In the genomic region with DNA sequence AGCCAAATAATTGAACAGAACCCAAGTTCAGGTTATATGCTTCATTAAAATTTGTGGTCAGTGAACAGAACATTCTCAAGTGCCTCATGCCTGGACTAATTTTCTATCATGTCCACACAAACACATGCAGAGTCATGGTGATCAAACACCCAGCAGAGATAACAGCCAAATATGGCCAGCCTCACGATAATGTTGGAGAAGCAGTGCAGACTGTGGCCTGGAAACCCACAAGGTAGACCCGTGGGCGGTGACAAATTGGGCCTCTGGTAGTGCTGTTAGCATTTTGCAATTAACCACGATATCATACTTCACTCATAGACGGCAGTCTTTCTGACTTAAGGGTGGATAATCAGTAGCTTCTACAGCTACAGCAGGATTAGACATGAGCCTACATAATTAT, we compare ENCODE assay signal across 13 cellular contexts. TPM values are rescaled to one million over a fixed set of nuclear protein-coding genes. Genes with fewer than 3 reads are reported as not detected.
DNase-seq lines count a peak whose midpoint lies in the region; ATAC-seq, FAIRE-seq and TF ChIP-seq lines count a peak whose summit lies in the region.
"Had no signal": no experiment of that assay in that cellular context is flagged by ENCODE, and none has a peak within 500 bp of the region (broad histone marks: within the 10 kb centered on the region; RNA-seq: fewer than 3 reads in every experiment).

No MANE protein-coding gene starts in this region.

- CTCF ChIA-PET in HepG2 (lab: Yijun Ruan, JAX; ENCODE audit: low intra/inter-chr PET ratio, low total read pairs), result no interaction called here

- TF ChIP-seq EP300 in HepG2 (IDR thresholded peaks at IDR 0.05; ENCODE audit: low read depth in 2 of 2, low read length in 2 of 2) (no peak), HepG2 (CRISPR knock-in tag; IDR thresholded peaks at IDR 0.05; ENCODE audit: borderline replicate concordance) (no peak)

- no peak overlapping the region for H3K9ac ChIP-seq in HepG2 (ENCODE audit: insufficient read depth, low read depth, low read length)

- H3K4me1 ChIP-seq in HepG2 (ENCODE audit: insufficient read depth, low read length), result peaks cover 10% of the 10 kb centered on the region; the same call in 1 of the 2 replicates
- peaks cover 0 to 3% (median 0%) of the 10 kb centered on the region in 4 donors for H3K4me1 ChIP-seq in right lobe of liver
- H3K4me1 ChIP-seq: esophagus squamous epithelium had no signal

- H4K20me1 ChIP-seq in HepG2 (ENCODE audit: insufficient read depth, low read length), result no peaks in the 10 kb centered on the region

- TF ChIP-seq CTCF in HepG2 (CRISPR knock-in tag; IDR thresholded peaks at IDR 0.05), result no peak
- no peak for TF ChIP-seq CTCF in right lobe of liver (IDR thresholded peaks at IDR 0.05)

- no TSS peak for BruUV-seq in HepG2 (replicated peaks; lab: Mats Ljungman, UMichigan)

- no peak overlapping the region for H3K4me2 ChIP-seq in HepG2 (ENCODE audit: low read depth, low read length)

- in situ Hi-C loops in HepG2 (cut with HindIII; ENCODE audit: extremely low pct_ligation_motif_present, low pct_unique_long_range_greater_than_20kb), result no loop called here

- H3K27me3 ChIP-seq in HepG2 (ENCODE audit: control insufficient read depth in 1 of 2, insufficient read depth in 2 of 2, low read length in 2 of 2) (no peaks in the 10 kb centered on the region), right lobe of liver (no peaks in the 10 kb centered on the region)
- H3K27me3 ChIP-seq: esophagus squamous epithelium, SJSA1 had no signal

- TF ChIP-seq POLR2A in HepG2 (IDR thresholded peaks at IDR 0.05; ENCODE audit: insufficient read depth in 1 of 2, low read depth in 2 of 2, low read length in 2 of 2), result no peak
- no peak for TF ChIP-seq POLR2A in right lobe of liver (IDR thresholded peaks at IDR 0.05)
- TF ChIP-seq POLR2A in erythroblast (IDR thresholded peaks at IDR 0.05; ENCODE audit: low read length), result peak; percentile 53

- H3K27ac ChIP-seq in HepG2 (ENCODE audit: extremely low read length, insufficient read depth, low read length) (no peak overlapping the region), right lobe of liver (no peak overlapping the region)
- H3K27ac ChIP-seq: esophagus squamous epithelium, SJSA1 had no signal

- H3K9me3 ChIP-seq in HepG2 (ENCODE audit: low read length) (no peaks in the 10 kb centered on the region), right lobe of liver (no peaks in the 10 kb centered on the region)
- H3K9me3 ChIP-seq: esophagus squamous epithelium, SJSA1 had no signal

- intact Hi-C loops in HepG2 (cut with micrococcal nuclease; ENCODE audit: unreplicated experiment), result no loop called here
- intact Hi-C loops in right lobe of liver (cut with DNase I), result no loop called here

- H3K36me3 ChIP-seq in HepG2 (replicated peaks in 1 of 2; ENCODE audit: control insufficient read depth in 1 of 2, insufficient read depth in 2 of 2, low read length in 2 of 2) (no peaks in the 10 kb centered on the region), right lobe of liver (no peaks in the 10 kb centered on the region)
- H3K36me3 ChIP-seq: esophagus squamous epithelium, SJSA1 had no signal

- no peak for FAIRE-seq in HepG2 (lab: Jason Lieb, UNC)

- no peak overlapping the region for H2AFZ ChIP-seq in HepG2 (ENCODE audit: low read length)

- WGBS in HepG2 (ENCODE audit: low lambda C conversion rate), result 0% methylated on average over 2 of the region's 5 CpGs
- 50% methylated on average over 4 of the region's 5 CpGs for WGBS in right lobe of liver (ENCODE audit: insufficient coverage, low coverage, low lambda C conversion rate, missing lambda C conversion rate)

- POLR2A ChIA-PET in HepG2 (lab: Yijun Ruan, JAX), result no interaction called here

- DNase-seq in HepG2 (ENCODE audit: low spot score) (peak; percentile 4), right lobe of liver (no peak), OCI-M1 (lab: John Stamatoyannopoulos, UW) (peak; percentile 98), erythroblast (lab: John Stamatoyannopoulos, UW) (peak; percentile 96 to 98), stromal cell of bone marrow (ENCODE audit: low read depth) (peak; percentile 9), amniotic stem cell (lab: John Stamatoyannopoulos, UW) (no peak), D341Med (ENCODE audit: low spot score) (no peak)
- DNase-seq: activated naive CD4-positive, alpha-beta T cell treated with anti-CD3 and anti-CD28 coated beads, Interleukin-2, amount 50 U/mL, for 16 hours; CD4-positive, alpha-beta T cell; esophagus squamous epithelium; MM.1S had no signal

- no peak overlapping the region for H3K4me3 ChIP-seq in HepG2 (replicated peaks in 1 of 3; ENCODE audit: insufficient read depth in 1 of 3, low read depth in 2 of 3, low read length in 3 of 3)
- H3K4me3 ChIP-seq in right lobe of liver, result no peak overlapping the region
- H3K4me3 ChIP-seq: esophagus squamous epithelium, SJSA1 had no signal

- no peak for ATAC-seq in HepG2
- ATAC-seq in right lobe of liver, result no peak
- no peak for ATAC-seq in GM18867 (IDR thresholded peaks at IDR 0.05; ENCODE audit: unreplicated experiment)

- no peaks in the 10 kb centered on the region for H3K79me2 ChIP-seq in HepG2 (ENCODE audit: insufficient read depth, low read length)

- TF ChIP-seq RAD21 in HepG2 (CRISPR knock-in tag; IDR thresholded peaks at IDR 0.05), result no peak

TF ChIP-seq in HepG2, 621 proteins besides CTCF, POLR2A, EP300 and RAD21:
- TF ChIP-seq SRF (IDR thresholded peaks at IDR 0.05; ENCODE audit: low read depth, low read length) (peak; percentile 19; the same call in 1 of the 2 replicates), YY1 (IDR thresholded peaks at IDR 0.05; ENCODE audit: insufficient read depth, insufficient replicate concordance, low read depth, low read length) (no peak)

RNA-seq across cellular contexts. Expression of gene VWA8, which starts 35.0 kb away (rescaled TPM):
- 16.0 and 17.3 TPM in 2 replicates for total RNA-seq in HepG2 (2016; rRNA removed; fragmentation: Illumina TruSeq; extraction: Trizol)
- total RNA-seq in HepG2 (2016; cell fraction: cytosol; rRNA removed; fragmentation: Illumina TruSeq; extraction: Trizol; ENCODE audit: low read depth), result 29.5 and 36.0 TPM in 2 replicates
- total RNA-seq in HepG2 (2016; cell fraction: insoluble cytoplasmic fraction; rRNA removed; fragmentation: Illumina TruSeq; extraction: Trizol), result 14.3 and 15.4 TPM in 2 replicates
- total RNA-seq in HepG2 (2016; cell fraction: membrane; rRNA removed; fragmentation: Illumina TruSeq; extraction: Trizol), result 8.3 and 9.1 TPM in 2 replicates
- 37.4 and 38.1 TPM in 2 replicates for total RNA-seq in HepG2 (2016; cell fraction: nucleus; rRNA removed; fragmentation: Illumina TruSeq; extraction: Trizol)
- 7.4 and 9.1 TPM in 2 replicates for polyA plus RNA-seq in HepG2 (2011; rRNA removed)
- 4.4 and 6.1 TPM in 2 replicates for polyA plus RNA-seq in HepG2 (2011; cell fraction: cytosol; rRNA removed)
- 8.4 and 9.0 TPM in 2 replicates for polyA plus RNA-seq in HepG2 (2011; cell fraction: nucleus; rRNA removed)
- 9.2 and 9.8 TPM in 2 replicates for polyA plus RNA-seq in HepG2 (2012)
- polyA plus RNA-seq in HepG2 (2016; cell fraction: cytosol; fragmentation: Illumina TruSeq; extraction: Trizol; ENCODE audit: low read depth), result 0.53 and 0.77 TPM in 2 replicates
- polyA plus RNA-seq in HepG2 (2016; cell fraction: insoluble cytoplasmic fraction; fragmentation: Illumina TruSeq; extraction: Trizol; ENCODE audit: low read depth), result 11.1 and 11.5 TPM in 2 replicates
- 1.3 and 1.6 TPM in 2 replicates for polyA plus RNA-seq in HepG2 (2016; cell fraction: membrane; fragmentation: Illumina TruSeq; extraction: Trizol; ENCODE audit: low read depth)
- 12.4 and 14.5 TPM in 2 replicates for polyA plus RNA-seq in HepG2 (2016; cell fraction: nucleus; fragmentation: Illumina TruSeq; extraction: Trizol; ENCODE audit: insufficient read depth, low read depth)
- polyA minus RNA-seq in HepG2 (2011; rRNA and poly(A)+ RNA removed; ENCODE audit: low replicate concordance), result 16.6 and 20.1 TPM in 2 replicates
- polyA minus RNA-seq in HepG2 (2011; cell fraction: cytosol; rRNA and poly(A)+ RNA removed), result 13.1 and 13.9 TPM in 2 replicates
- 80.6 and 100 TPM in 2 replicates for polyA minus RNA-seq in HepG2 (2011; cell fraction: nucleus; rRNA and poly(A)+ RNA removed)
- total RNA-seq in right lobe of liver, result 10 to 100 TPM; 19.4 to 33.8 (median 30.8) TPM

RNA-seq across cellular contexts. Expression of gene DGKH, which starts 52.5 kb away (rescaled TPM):
- 0.06 and 0.13 TPM in 2 replicates for total RNA-seq in HepG2 (2016; rRNA removed; fragmentation: Illumina TruSeq; extraction: Trizol)
- not detected in 2 replicates for total RNA-seq in HepG2 (2016; cell fraction: cytosol; rRNA removed; fragmentation: Illumina TruSeq; extraction: Trizol; ENCODE audit: low read depth)
- 0.02 and 0.04 TPM in 2 replicates for total RNA-seq in HepG2 (2016; cell fraction: insoluble cytoplasmic fraction; rRNA removed; fragmentation: Illumina TruSeq; extraction: Trizol)
- 0.09 TPM in 1 of 2 replicates, not detected in the other for total RNA-seq in HepG2 (2016; cell fraction: membrane; rRNA removed; fragmentation: Illumina TruSeq; extraction: Trizol)
- total RNA-seq in HepG2 (2016; cell fraction: nucleus; rRNA removed; fragmentation: Illumina TruSeq; extraction: Trizol), result 0.09 and 0.60 TPM in 2 replicates
- polyA plus RNA-seq in HepG2 (2011; rRNA removed), result 0.01 and 0.05 TPM in 2 replicates
- 0.01 and 0.04 TPM in 2 replicates for polyA plus RNA-seq in HepG2 (2011; cell fraction: cytosol; rRNA removed)
- 0.09 and 0.10 TPM in 2 replicates for polyA plus RNA-seq in HepG2 (2011; cell fraction: nucleus; rRNA removed)
- 0.01 TPM in 2 replicates for polyA plus RNA-seq in HepG2 (2012)
- polyA plus RNA-seq in HepG2 (2016; cell fraction: cytosol; fragmentation: Illumina TruSeq; extraction: Trizol; ENCODE audit: low read depth), result not detected in 2 replicates
- 0.03 and 0.04 TPM in 2 replicates for polyA plus RNA-seq in HepG2 (2016; cell fraction: insoluble cytoplasmic fraction; fragmentation: Illumina TruSeq; extraction: Trizol; ENCODE audit: low read depth)
- polyA plus RNA-seq in HepG2 (2016; cell fraction: membrane; fragmentation: Illumina TruSeq; extraction: Trizol; ENCODE audit: low read depth), result 0.16 TPM in 1 of 2 replicates, not detected in the other
- 0.07 and 0.16 TPM in 2 replicates for polyA plus RNA-seq in HepG2 (2016; cell fraction: nucleus; fragmentation: Illumina TruSeq; extraction: Trizol; ENCODE audit: insufficient read depth, low read depth)
- polyA minus RNA-seq in HepG2 (2011; rRNA and poly(A)+ RNA removed; ENCODE audit: low replicate concordance), result 0.18 and 12.6 TPM in 2 replicates
- under 0.01 and 0.10 TPM in 2 replicates for polyA minus RNA-seq in HepG2 (2011; cell fraction: cytosol; rRNA and poly(A)+ RNA removed)
- 0.12 and 0.39 TPM in 2 replicates for polyA minus RNA-seq in HepG2 (2011; cell fraction: nucleus; rRNA and poly(A)+ RNA removed)
- 1 to 10 TPM in 5 of 6 experiments, under 1 TPM in 1; 0.95 to 5.1 (median 2.2) TPM for total RNA-seq in right lobe of liver

Comparison
In these comparisons a context has a peak if more than half of its experiments do, and no peak if none do; other contexts are left out.
1. DNase-seq: peak in HepG2 (single experiment), OCI-M1 (single experiment), erythroblast (2 of 2) and stromal cell of bone marrow (single experiment); none in right lobe of liver (0 of 3), amniotic stem cell (single experiment) and D341Med (single experiment).